In the genomic region with DNA sequence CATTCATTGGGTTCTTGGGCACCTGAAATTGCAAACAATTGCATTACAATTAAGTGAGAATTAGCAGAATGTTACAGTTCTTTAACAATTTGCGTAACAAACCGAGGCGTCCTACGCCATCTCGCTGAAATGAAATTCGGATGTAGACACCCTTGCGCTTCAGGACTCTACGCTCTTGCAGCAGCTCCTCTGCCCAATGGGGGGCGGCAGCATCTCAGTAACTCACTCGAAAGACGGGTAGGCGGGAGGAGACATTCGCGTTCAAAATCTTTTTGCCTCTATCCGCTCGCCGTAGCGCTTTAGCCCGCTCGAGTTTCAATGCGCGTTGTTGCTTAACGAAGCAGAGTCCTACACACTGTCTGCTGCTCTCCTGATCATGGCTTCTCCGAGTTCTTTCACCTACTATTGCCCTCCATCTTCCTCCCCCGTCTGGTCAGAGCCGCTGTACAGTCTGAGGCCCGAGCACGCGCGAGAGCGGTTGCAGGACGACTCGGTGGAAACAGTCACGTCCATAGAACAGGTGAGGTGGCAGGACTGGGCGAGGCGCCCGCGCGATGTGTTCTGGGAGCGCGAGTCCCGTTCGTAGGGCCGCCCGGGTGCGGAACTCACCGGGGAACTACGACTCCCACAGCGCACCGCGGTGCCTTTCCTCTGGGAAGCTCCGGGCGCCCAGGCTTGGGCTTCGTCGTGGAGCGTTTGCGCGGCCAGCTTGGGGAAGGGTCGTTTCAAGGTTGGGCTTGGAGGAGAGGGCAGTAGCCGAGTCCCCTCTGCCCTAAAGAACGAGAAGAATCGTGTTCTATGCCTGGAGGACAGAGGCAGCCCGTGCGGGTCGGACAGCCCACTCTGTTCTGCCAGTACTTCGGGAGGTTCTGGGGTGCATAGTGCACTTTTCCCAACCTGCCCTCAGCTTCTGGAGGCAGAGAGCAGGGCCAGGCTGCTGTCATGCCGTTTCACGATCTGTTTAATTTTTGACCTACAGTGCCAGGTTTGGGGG, we compare ENCODE assay signal across 8 cellular contexts. TPM values are rescaled to one million over a fixed set of nuclear protein-coding genes. Genes with fewer than 3 reads are reported as not detected.
A peak's percentile ranks its signal among the peaks of the same experiment; 100 is the strongest.
DNase-seq lines count a peak whose midpoint lies in the region; ATAC-seq, FAIRE-seq and TF ChIP-seq lines count a peak whose summit lies in the region.

A gene with protein sequence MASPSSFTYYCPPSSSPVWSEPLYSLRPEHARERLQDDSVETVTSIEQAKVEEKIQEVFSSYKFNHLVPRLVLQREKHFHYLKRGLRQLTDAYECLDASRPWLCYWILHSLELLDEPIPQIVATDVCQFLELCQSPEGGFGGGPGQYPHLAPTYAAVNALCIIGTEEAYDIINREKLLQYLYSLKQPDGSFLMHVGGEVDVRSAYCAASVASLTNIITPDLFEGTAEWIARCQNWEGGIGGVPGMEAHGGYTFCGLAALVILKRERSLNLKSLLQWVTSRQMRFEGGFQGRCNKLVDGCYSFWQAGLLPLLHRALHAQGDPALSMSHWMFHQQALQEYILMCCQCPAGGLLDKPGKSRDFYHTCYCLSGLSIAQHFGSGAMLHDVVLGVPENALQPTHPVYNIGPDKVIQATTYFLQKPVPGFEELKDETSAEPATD (plus strand): TSS at position 318 of the 994 bp plus-strand sequence. CDS start 59 bp downstream, at position 377.

- TF ChIP-seq CTCF in H9 (conservative IDR thresholded peaks at IDR 0.05) (peak; percentile 72), nephron progenitor cell (IDR thresholded peaks at IDR 0.05) (peak; percentile 49)

- no peaks in the 10 kb centered on the region for H4K20me1 ChIP-seq in H9 (ENCODE audit: control insufficient read depth, insufficient read depth, insufficient read length)

- H3K9me3 Mint-ChIP-seq in H9 = no peaks in the 10 kb centered on the region
- no peaks in the 10 kb centered on the region for H3K9me3 Mint-ChIP-seq in nephron progenitor cell
- H3K9me3 Mint-ChIP-seq in stimulated activated naive CD8-positive, alpha-beta T cell treated with anti-CD3 and anti-CD28 coated beads, Interleukin-15, amount 100 ng/mL, for 72 hours = no peaks in the 10 kb centered on the region

- peak within 1 kb of the TSS; percentile 61 for H3K14ac ChIP-seq in H9 (ENCODE audit: insufficient read depth, low read length)

- no peak within 1 kb of the TSS for H4K8ac ChIP-seq in H9 (replicated peaks; ENCODE audit: insufficient read length, low read depth, low read length)

- H2BK120ac ChIP-seq in H9 (ENCODE audit: low read depth, low read length, poor library complexity, severe bottlenecking) = no peak within 1 kb of the TSS

- FAIRE-seq in G401.6 (lab: Jason Lieb, UNC) = peak; percentile 87

- H2BK15ac ChIP-seq in H9 (ENCODE audit: low read depth, low read length) = no peak within 1 kb of the TSS

- H3K23ac ChIP-seq in H9 (ENCODE audit: insufficient read length, low read depth, low read length) = no peak within 1 kb of the TSS

- H3K4me2 ChIP-seq in H9 (ENCODE audit: insufficient read depth, insufficient read length, low read length) = peak within 1 kb of the TSS; percentile 70

- no peak within 1 kb of the TSS for H4K91ac ChIP-seq in H9 (ENCODE audit: insufficient read length, low read depth, low read length)

- H3T11ph ChIP-seq in H9 (ENCODE audit: low read length) = no peak within 1 kb of the TSS

- H3K27ac Mint-ChIP-seq in H9 (peak within 1 kb of the TSS; percentile 97 to 99 (median 99)), nephron progenitor cell (peak within 1 kb of the TSS; percentile 98)
- H3K27ac Mint-ChIP-seq in stimulated activated naive CD8-positive, alpha-beta T cell treated with anti-CD3 and anti-CD28 coated beads, Interleukin-15, amount 100 ng/mL, for 72 hours = peak within 1 kb of the TSS; percentile 89 to 97

- no peak within 1 kb of the TSS for H2BK20ac ChIP-seq in H9 (ENCODE audit: low read depth, low read length, poor library complexity, severe bottlenecking)

- H3K4ac ChIP-seq in H9 (ENCODE audit: low read depth, low read length) = no peak within 1 kb of the TSS

- H3K9ac ChIP-seq in H9 (ENCODE audit: extremely low read depth, insufficient read length, low read length) = peak within 1 kb of the TSS; percentile 80

- H3K27me3 ChIP-seq in H9 (ENCODE audit: insufficient read depth, low read length) = no peaks in the 10 kb centered on the region

- H3K36me3 Mint-ChIP-seq in H9 (ENCODE audit: insufficient read depth in 1 of 3, low read depth in 3 of 3) (peaks cover 0 to 3% (median 0%) of the 10 kb centered on the region in 3 experiments; a peak in 3 of 7 replicates), nephron progenitor cell (ENCODE audit: low read depth) (no peaks in the 10 kb centered on the region)

- DNase-seq in H9 (peak; percentile 96), M059J (ENCODE audit: low read depth) (peak; percentile 94), SHP77 (lab: John Stamatoyannopoulos, UW) (peak; percentile 91 to 96), fibroblast of the conjunctiva (ENCODE audit: low read depth) (peak; percentile 92), nephron progenitor cell (peak; percentile 90)
- peak; percentile 97 for DNase-seq in activated effector memory CD4-positive, alpha-beta T cell treated with anti-CD3 and anti-CD28 coated beads, Interleukin-2, amount 50 U/mL, for 16 hours
- DNase-seq in stimulated activated naive CD8-positive, alpha-beta T cell treated with anti-CD3 and anti-CD28 coated beads, Interleukin-15, amount 100 ng/mL, for 72 hours = peak; percentile 91 to 94

- H3K18ac ChIP-seq in H9 (ENCODE audit: insufficient read length, low read depth, low read length) = peak within 1 kb of the TSS; percentile 63

- no peak within 1 kb of the TSS for H2AK5ac ChIP-seq in H9 (ENCODE audit: insufficient read length, low read length)

- H2BK12ac ChIP-seq in H9 (ENCODE audit: insufficient read length, low read depth, low read length) = no peak within 1 kb of the TSS

- H2AFZ ChIP-seq in H9 (ENCODE audit: low read length) = no peak within 1 kb of the TSS

- H3K23me2 ChIP-seq in H9 (ENCODE audit: insufficient read length, low read depth, low read length, poor library complexity, severe bottlenecking) = peaks cover 3% of the 10 kb centered on the region

- no peaks in the 10 kb centered on the region for H3K9me3 ChIP-seq in H9 (ENCODE audit: control insufficient read depth, low read depth, low read length)

- no peak within 1 kb of the TSS for H2BK5ac ChIP-seq in H9 (ENCODE audit: insufficient read length, low read length)

- H3K4me3 Mint-ChIP-seq in H9 (peak within 1 kb of the TSS; percentile 96 to 99), nephron progenitor cell (peak within 1 kb of the TSS; percentile 99)
- H3K4me3 Mint-ChIP-seq in stimulated activated naive CD8-positive, alpha-beta T cell treated with anti-CD3 and anti-CD28 coated beads, Interleukin-15, amount 100 ng/mL, for 72 hours = peak within 1 kb of the TSS; percentile 88 to 91

- H4K5ac ChIP-seq in H9 (ENCODE audit: insufficient read length, low read depth, low read length) = no peak within 1 kb of the TSS

- H3K4me1 ChIP-seq in H9 (ENCODE audit: insufficient read depth, low read length) = 0 out of 2 replicates have a peak, but pooled peaks cover 2% of the 10 kb centered on the region

- WGBS in H9 (ENCODE audit: extremely low coverage, insufficient read length, low lambda C conversion rate) = no CpG with 5 or more reads among the region's 68 CpGs

- H3K79me2 ChIP-seq in H9 (ENCODE audit: insufficient read depth, low read length) = no peaks in the 10 kb centered on the region

- H3K4me1 Mint-ChIP-seq in H9 (peaks cover 8 to 28% of the 10 kb centered on the region in 2 experiments), nephron progenitor cell (peaks cover 38% of the 10 kb centered on the region)
- peaks cover 47% of the 10 kb centered on the region for H3K4me1 Mint-ChIP-seq in stimulated activated naive CD8-positive, alpha-beta T cell treated with anti-CD3 and anti-CD28 coated beads, Interleukin-15, amount 100 ng/mL, for 72 hours

- H3K79me1 ChIP-seq in H9 (ENCODE audit: insufficient read depth, low read depth, low read length, poor library complexity, severe bottlenecking) = no peaks in the 10 kb centered on the region

- H3K27ac ChIP-seq in H9 (ENCODE audit: insufficient read length, low read depth, low read length) = no peak within 1 kb of the TSS

- H3K56ac ChIP-seq in H9 (ENCODE audit: insufficient read length, low read depth, low read length) = no peak within 1 kb of the TSS

- peak; percentile 97 for ATAC-seq in stimulated activated naive CD8-positive, alpha-beta T cell treated with anti-CD3 and anti-CD28 coated beads, Interleukin-15, amount 100 ng/mL, for 72 hours

- H3K27me3 Mint-ChIP-seq in H9 (ENCODE audit: low read depth) (peaks cover 16% of the 10 kb centered on the region), nephron progenitor cell (ENCODE audit: low read depth, poor library complexity) (peaks cover 48% of the 10 kb centered on the region)
- H3K27me3 Mint-ChIP-seq in stimulated activated naive CD8-positive, alpha-beta T cell treated with anti-CD3 and anti-CD28 coated beads, Interleukin-15, amount 100 ng/mL, for 72 hours = no peaks in the 10 kb centered on the region

RNA-seq across cellular contexts. Expression of the gene that starts here (rescaled TPM):
- total RNA-seq in H9 (2021) = 17.4 and 20.7 TPM in 2 replicates
- total RNA-seq in M059J (2014; rRNA removed; shearing (Covaris generic)) = 18.3 and 23.7 TPM in 2 replicates
